Comparison of ENCODE assay signal across 9 cellular contexts in the genomic region with DNA sequence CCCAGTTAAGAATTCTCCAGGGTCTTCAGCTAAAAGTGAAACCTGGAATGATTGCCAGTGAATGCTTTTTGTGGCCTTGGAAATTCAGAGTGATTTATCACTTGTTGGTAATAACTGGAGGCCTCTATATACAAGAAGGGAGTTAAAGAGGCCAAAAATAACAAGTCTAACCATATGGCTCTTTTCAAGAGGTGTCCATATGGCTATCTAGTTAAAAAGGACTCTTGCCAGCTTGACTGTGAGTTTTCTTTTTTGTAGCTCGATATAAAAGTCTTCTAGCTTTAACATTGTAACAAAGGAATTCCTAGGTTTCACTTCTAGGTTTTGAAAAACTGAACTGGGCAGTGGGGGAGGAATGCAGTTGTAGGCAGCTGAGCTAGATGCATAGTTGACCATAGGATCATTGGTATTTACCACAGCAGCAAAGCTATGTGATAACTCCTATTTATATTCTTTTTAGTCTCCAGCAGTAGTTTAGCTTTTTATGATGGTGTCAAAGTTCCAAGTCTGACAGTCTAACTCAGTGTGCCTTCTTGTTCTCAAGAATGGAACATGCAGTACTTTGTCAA. TPM values are rescaled to one million over a fixed set of nuclear protein-coding genes. Genes with fewer than 3 reads are reported as not detected.
DNase-seq lines count a peak whose midpoint lies in the region; ATAC-seq and TF ChIP-seq lines count a peak whose summit lies in the region.
"Had no signal": no experiment of that assay in that cellular context is flagged by ENCODE, and none has a peak within 500 bp of the region (broad histone marks: within the 10 kb centered on the region; RNA-seq: fewer than 3 reads in every experiment).

No MANE protein-coding gene starts in this region.

- POLR2A ChIA-PET in HEK293 (lab: Yijun Ruan, JAX), result interaction anchor here (0.6 kb wide), 1 partner anchor 27 kb away, joined by 3 read pairs; no protein-coding TSS in a partner anchor

- peaks cover 37% of the 10 kb centered on the region for H3K4me1 ChIP-seq in HEK293 (ENCODE audit: control insufficient read depth, insufficient read depth, low read length)
- peaks cover 65% of the 10 kb centered on the region for H3K4me1 ChIP-seq in iPS-20b (ENCODE audit: insufficient read depth, low read length)
- H3K4me1 ChIP-seq in stomach, result peaks cover 31 to 71% (median 49%) of the 10 kb centered on the region in 4 donors

- no peak for TF ChIP-seq POLR2A in stomach (IDR thresholded peaks at IDR 0.05)

- peak overlapping the region; percentile 80 for H3K27ac ChIP-seq in HEK293 (ENCODE audit: extremely low read depth, low read depth, low read length)
- no peak overlapping the region for H3K27ac ChIP-seq in iPS-20b (ENCODE audit: low read length)
- H3K27ac ChIP-seq in stomach, result peak overlapping the region in 4 of 5 donors; percentile 30 to 72 (median 56)

- no peaks in the 10 kb centered on the region for H3K27me3 ChIP-seq in iPS-20b (ENCODE audit: insufficient read depth, low read length)
- H3K27me3 ChIP-seq in stomach, result no peaks in the 10 kb centered on the region

- TF ChIP-seq CTCF in HEK293 (tag by site-specific recombination; IDR thresholded peaks at IDR 0.05), result no peak
- no peak for TF ChIP-seq CTCF in stomach (IDR thresholded peaks at IDR 0.05)

- no peaks in the 10 kb centered on the region for H3K36me3 ChIP-seq in HEK293 (ENCODE audit: control insufficient read depth in 2 of 2, insufficient read depth in 1 of 2, low read length in 2 of 2)
- no peaks in the 10 kb centered on the region for H3K36me3 ChIP-seq in iPS-20b (ENCODE audit: insufficient read depth, low read depth, low read length)
- H3K36me3 ChIP-seq in stomach, result no peaks in the 10 kb centered on the region

- 0 to 16% (median 5%) methylated on average over 1 of the region's 1 CpG for WGBS in stomach, 5 donors

- intact Hi-C loops in stomach (cut with DNase I; ENCODE audit: low total_unique reads), result no loop called here

- ATAC-seq in GM21515 (IDR thresholded peaks at IDR 0.05; ENCODE audit: unreplicated experiment), result no peak
- no peak for ATAC-seq in GM21825 (IDR thresholded peaks at IDR 0.05; ENCODE audit: unreplicated experiment)
- no peak for ATAC-seq in GM21529 (IDR thresholded peaks at IDR 0.05; ENCODE audit: unreplicated experiment)

- no peak overlapping the region for H3K9ac ChIP-seq in iPS-20b (ENCODE audit: low read depth, low read length)

- H3K9me3 ChIP-seq in HEK293 (ENCODE audit: control insufficient read depth, insufficient read depth, low read depth, low read length), result no peaks in the 10 kb centered on the region
- H3K9me3 ChIP-seq in iPS-20b (ENCODE audit: insufficient read depth, low read depth, low read length), result no peaks in the 10 kb centered on the region
- H3K9me3 ChIP-seq in stomach, result no peaks in the 10 kb centered on the region

- no peak for TF ChIP-seq EP300 in stomach (IDR thresholded peaks at IDR 0.05)

- H3K4me3 ChIP-seq in HEK293 (ENCODE audit: low read depth, low read length), result no peak overlapping the region
- H3K4me3 ChIP-seq in iPS-20b (ENCODE audit: low read length), result 0 out of 2 replicates have a peak overlapping the region, but pooled peaks have one; percentile 2
- H3K4me3 ChIP-seq in stomach, result no peak overlapping the region

- CTCF ChIA-PET in HEK293 (lab: Yijun Ruan, JAX), result interaction anchor here (0.6 to 1.6 kb wide), 3 partner anchors 21 to 161 kb away, joined by 3 to 5 read pairs (median 3); no protein-coding TSS in a partner anchor

- DNase-seq in amniotic epithelial cell (ENCODE audit: low read depth), result peak; percentile 68
- DNase-seq in stomach, result no peak
- DNase-seq in NCI-H510A (lab: John Stamatoyannopoulos, UW), result no peak
- DNase-seq: activated CD8-positive, alpha-beta memory T cell treated with anti-CD3 and anti-CD28 coated beads, Interleukin-2, amount 50 U/mL, for 48 hours had no signal

TF ChIP-seq in HEK293, 187 proteins besides CTCF, POLR2A, EP300 and RAD21 (continues in another document):
- no peak for TF ChIP-seq ZNF76 (tag by site-specific recombination; IDR thresholded peaks at IDR 0.05; ENCODE audit: borderline replicate concordance, low read depth)
- no peak for TF ChIP-seq ZNF416 (tag by site-specific recombination; IDR thresholded peaks at IDR 0.05)
- peak; percentile 91 for TF ChIP-seq ZSCAN30 (tag by site-specific recombination; IDR thresholded peaks at IDR 0.05)
- peak; percentile 73; the same call in 1 of the 2 replicates for TF ChIP-seq KLF7 (tag by site-specific recombination; IDR thresholded peaks at IDR 0.05; ENCODE audit: borderline replicate concordance)
- no peak for TF ChIP-seq ZNF23 (tag by site-specific recombination; IDR thresholded peaks at IDR 0.05; ENCODE audit: borderline replicate concordance)
- TF ChIP-seq ZNF555 (tag by site-specific recombination; conservative IDR thresholded peaks at IDR 0.05), result no peak
- peak; percentile 68 for TF ChIP-seq GFI1B (tag by site-specific recombination; IDR thresholded peaks at IDR 0.05)
- TF ChIP-seq ZNF133 (tag by site-specific recombination; IDR thresholded peaks at IDR 0.05), result no peak
- no peak for TF ChIP-seq KLF16 (tag by site-specific recombination; IDR thresholded peaks at IDR 0.05)
- TF ChIP-seq ZNF610 (tag by site-specific recombination; IDR thresholded peaks at IDR 0.05; ENCODE audit: borderline replicate concordance), result 0 out of 2 replicates have a peak, but pooled peaks have one; percentile 53
- TF ChIP-seq, protein P1, sequence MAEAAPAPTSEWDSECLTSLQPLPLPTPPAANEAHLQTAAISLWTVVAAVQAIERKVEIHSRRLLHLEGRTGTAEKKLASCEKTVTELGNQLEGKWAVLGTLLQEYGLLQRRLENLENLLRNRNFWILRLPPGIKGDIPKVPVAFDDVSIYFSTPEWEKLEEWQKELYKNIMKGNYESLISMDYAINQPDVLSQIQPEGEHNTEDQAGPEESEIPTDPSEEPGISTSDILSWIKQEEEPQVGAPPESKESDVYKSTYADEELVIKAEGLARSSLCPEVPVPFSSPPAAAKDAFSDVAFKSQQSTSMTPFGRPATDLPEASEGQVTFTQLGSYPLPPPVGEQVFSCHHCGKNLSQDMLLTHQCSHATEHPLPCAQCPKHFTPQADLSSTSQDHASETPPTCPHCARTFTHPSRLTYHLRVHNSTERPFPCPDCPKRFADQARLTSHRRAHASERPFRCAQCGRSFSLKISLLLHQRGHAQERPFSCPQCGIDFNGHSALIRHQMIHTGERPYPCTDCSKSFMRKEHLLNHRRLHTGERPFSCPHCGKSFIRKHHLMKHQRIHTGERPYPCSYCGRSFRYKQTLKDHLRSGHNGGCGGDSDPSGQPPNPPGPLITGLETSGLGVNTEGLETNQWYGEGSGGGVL (tag by site-specific recombination; IDR thresholded peaks at IDR 0.05), result peak; percentile 36; the same call in 1 of the 2 replicates
- no peak for TF ChIP-seq ZNF677 (tag by site-specific recombination; IDR thresholded peaks at IDR 0.05)
- TF ChIP-seq GLI4 (tag by site-specific recombination; IDR thresholded peaks at IDR 0.05), result no peak
- TF ChIP-seq, protein P2, sequence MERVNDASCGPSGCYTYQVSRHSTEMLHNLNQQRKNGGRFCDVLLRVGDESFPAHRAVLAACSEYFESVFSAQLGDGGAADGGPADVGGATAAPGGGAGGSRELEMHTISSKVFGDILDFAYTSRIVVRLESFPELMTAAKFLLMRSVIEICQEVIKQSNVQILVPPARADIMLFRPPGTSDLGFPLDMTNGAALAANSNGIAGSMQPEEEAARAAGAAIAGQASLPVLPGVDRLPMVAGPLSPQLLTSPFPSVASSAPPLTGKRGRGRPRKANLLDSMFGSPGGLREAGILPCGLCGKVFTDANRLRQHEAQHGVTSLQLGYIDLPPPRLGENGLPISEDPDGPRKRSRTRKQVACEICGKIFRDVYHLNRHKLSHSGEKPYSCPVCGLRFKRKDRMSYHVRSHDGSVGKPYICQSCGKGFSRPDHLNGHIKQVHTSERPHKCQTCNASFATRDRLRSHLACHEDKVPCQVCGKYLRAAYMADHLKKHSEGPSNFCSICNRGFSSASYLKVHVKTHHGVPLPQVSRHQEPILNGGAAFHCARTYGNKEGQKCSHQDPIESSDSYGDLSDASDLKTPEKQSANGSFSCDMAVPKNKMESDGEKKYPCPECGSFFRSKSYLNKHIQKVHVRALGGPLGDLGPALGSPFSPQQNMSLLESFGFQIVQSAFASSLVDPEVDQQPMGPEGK (tag by site-specific recombination; IDR thresholded peaks at IDR 0.05), result peak; percentile 17; the same call in 1 of the 2 replicates
- no peak for TF ChIP-seq YY2 (tag by site-specific recombination; IDR thresholded peaks at IDR 0.05)
- TF ChIP-seq, protein P3, sequence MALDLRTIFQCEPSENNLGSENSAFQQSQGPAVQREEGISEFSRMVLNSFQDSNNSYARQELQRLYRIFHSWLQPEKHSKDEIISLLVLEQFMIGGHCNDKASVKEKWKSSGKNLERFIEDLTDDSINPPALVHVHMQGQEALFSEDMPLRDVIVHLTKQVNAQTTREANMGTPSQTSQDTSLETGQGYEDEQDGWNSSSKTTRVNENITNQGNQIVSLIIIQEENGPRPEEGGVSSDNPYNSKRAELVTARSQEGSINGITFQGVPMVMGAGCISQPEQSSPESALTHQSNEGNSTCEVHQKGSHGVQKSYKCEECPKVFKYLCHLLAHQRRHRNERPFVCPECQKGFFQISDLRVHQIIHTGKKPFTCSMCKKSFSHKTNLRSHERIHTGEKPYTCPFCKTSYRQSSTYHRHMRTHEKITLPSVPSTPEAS (tag by site-specific recombination; IDR thresholded peaks at IDR 0.05), result no peak
- TF ChIP-seq HOXA7 (CRISPR knock-in tag; IDR thresholded peaks at IDR 0.05; ENCODE audit: borderline replicate concordance), result no peak
- TF ChIP-seq ZNF514 (tag by site-specific recombination; IDR thresholded peaks at IDR 0.05), result no peak
- no peak for TF ChIP-seq ZNF423 (tag by site-specific recombination; IDR thresholded peaks at IDR 0.05)
- TF ChIP-seq ZFP41 (tag by site-specific recombination; IDR thresholded peaks at IDR 0.05; ENCODE audit: borderline replicate concordance), result no peak
- 0 out of 2 replicates have a peak, but pooled peaks have one; percentile 20 for TF ChIP-seq ZNF10 (tag by site-specific recombination; IDR thresholded peaks at IDR 0.05)

RNA-seq across cellular contexts. Expression of a gene that starts 44.4 kb away (rescaled TPM):
- total RNA-seq in stomach, result 10 to 100 TPM in 2 of 5 donors, 1 to 10 TPM in 3; 1.4 to 22.8 (median 6.7) TPM
- polyA plus RNA-seq in stomach, result 1 to 10 TPM; 2.8 to 4.4 (median 3.7) TPM
